Comparison of ENCODE assay signal across 8 cellular contexts in genomic region chr4:145732416-145732815, GRCh38. TPM values are rescaled to one million over a fixed set of nuclear protein-coding genes. Genes with fewer than 3 reads are reported as not detected.
DNase-seq lines count a peak whose midpoint lies in the region; ATAC-seq, FAIRE-seq and TF ChIP-seq lines count a peak whose summit lies in the region.

No MANE protein-coding gene starts in this region.

- ATAC-seq in CD4-positive, alpha-beta T cell (ENCODE audit: poor library complexity) = no peak
- no peak for ATAC-seq in GM18502 (IDR thresholded peaks at IDR 0.05; ENCODE audit: poor library complexity, unreplicated experiment)

- H3K36me3 Mint-ChIP-seq in CD4-positive, alpha-beta T cell (ENCODE audit: low read depth) = no peaks in the 10 kb centered on the region

- no peak for DNase-seq in CD4-positive, alpha-beta T cell
- DNase-seq in NCI-H510A (lab: John Stamatoyannopoulos, UW) (peak; percentile 0), endothelial cell of umbilical vein (ENCODE audit: low read depth, low spot score) (no peak), NCI-H2171 treated with DMSO at 0.1 percent for 48 hours (lab: John Stamatoyannopoulos, UW) (no peak), NCI-H1417 (lab: John Stamatoyannopoulos, UW) (no peak), SW 1271 (lab: John Stamatoyannopoulos, UW) (no peak)

- H2AFZ ChIP-seq in endothelial cell of umbilical vein (ENCODE audit: low read depth, low read length) = peak overlapping the region; percentile 86

- peaks cover 21% of the 10 kb centered on the region for H3K4me1 Mint-ChIP-seq in CD4-positive, alpha-beta T cell (ENCODE audit: low read depth)

- no peaks in the 10 kb centered on the region for H3K9me3 Mint-ChIP-seq in CD4-positive, alpha-beta T cell

- H3K9ac ChIP-seq in endothelial cell of umbilical vein (replicated peaks; ENCODE audit: extremely low read depth, insufficient read depth, low read length) = peak overlapping the region; percentile 91

- peak; percentile 42 for FAIRE-seq in endothelial cell of umbilical vein (lab: Jason Lieb, UNC)

- H3K4me3 Mint-ChIP-seq in CD4-positive, alpha-beta T cell = peak overlapping the region; percentile 89

- intact Hi-C loops in CD4-positive, alpha-beta T cell (cut with DNase I, micrococcal nuclease) = loop anchor here in 1 of 2 experiments (2.0 to 5.0 kb wide), 5 partner anchors 114 to 635 kb away; partner anchors contain the start of genes ABCE1, ANAPC10, MMAA and OTUD4
- intact Hi-C loops in endothelial cell of umbilical vein (cut with micrococcal nuclease) = loop anchor here (5.0 kb wide), 3 partner anchors 250 to 605 kb away; partner anchors contain the start of genes LSM6 and SMAD1

- H3K27ac ChIP-seq in CD4-positive, alpha-beta T cell (ENCODE audit: low read depth, low read length) = no peak overlapping the region
- H3K27ac ChIP-seq in endothelial cell of umbilical vein (ENCODE audit: insufficient read depth, low read depth, low read length) (peak overlapping the region; percentile 85), neutrophil (no peak overlapping the region)

- H3K79me2 ChIP-seq in endothelial cell of umbilical vein (ENCODE audit: control insufficient read depth, insufficient read depth, low read length) = no peaks in the 10 kb centered on the region

- POLR2A ChIA-PET in CD4-positive, alpha-beta T cell (lab: Charles Lee) = interaction anchor here (0.6 to 1.0 kb wide), 3 partner anchors 8 to 203 kb away, joined by 3 read pairs; partner anchors contain the start of gene MMAA
- POLR2A ChIA-PET in endothelial cell of umbilical vein (lab: Charles Lee) = interaction anchor here (0.6 to 1.5 kb wide), 2 partner anchors 110 to 1137 kb away, joined by 3 read pairs; no protein-coding TSS in a partner anchor

- no peaks in the 10 kb centered on the region for H3K27me3 Mint-ChIP-seq in CD4-positive, alpha-beta T cell

- CTCF ChIA-PET in CD4-positive, alpha-beta T cell (lab: Charles Lee) = interaction anchor here (1.3 kb wide), 1 partner anchor 113 kb away, joined by 3 read pairs; no protein-coding TSS in a partner anchor
- CTCF ChIA-PET in endothelial cell of umbilical vein (lab: Charles Lee) = interaction anchor here (0.6 to 1.0 kb wide), 6 partner anchors 9 to 578 kb away, joined by 3 to 4 read pairs (median 4); no protein-coding TSS in a partner anchor

- peak overlapping the region; percentile 73 for H3K4me2 ChIP-seq in endothelial cell of umbilical vein (ENCODE audit: insufficient read depth, low read length)

- H3K27ac Mint-ChIP-seq in CD4-positive, alpha-beta T cell = no peak overlapping the region

- dilution Hi-C loops in endothelial cell of umbilical vein (cut with MboI; ENCODE audit: extremely low pct_ligation_motif_present, low sequenced_read_pairs) = no loop called here

- TF ChIP-seq CTCF in CD4-positive, alpha-beta T cell (IDR thresholded peaks at IDR 0.05) = no peak
- no peak for TF ChIP-seq CTCF in endothelial cell of umbilical vein (IDR thresholded peaks at IDR 0.05; ENCODE audit: extremely low read depth in 1 of 2, insufficient read depth in 1 of 2, low read depth in 1 of 2, low read length in 2 of 2)
- no peak for TF ChIP-seq CTCF in neutrophil (IDR thresholded peaks at IDR 0.05)

- no peaks in the 10 kb centered on the region for H4K20me1 ChIP-seq in endothelial cell of umbilical vein (replicated peaks; ENCODE audit: control insufficient read depth, extremely low read depth, insufficient read depth, low read length)

- BruUV-seq in endothelial cell of umbilical vein (replicated peaks; lab: Mats Ljungman, UMichigan) = TSS peak; percentile 4

- H3K4me3 ChIP-seq in endothelial cell of umbilical vein (replicated peaks in 1 of 3; ENCODE audit: insufficient read depth in 1 of 3, low read depth in 1 of 3, low read length in 3 of 3) (peak overlapping the region in 2 of 3 experiments; percentile 24 to 51), neutrophil (ENCODE audit: low read depth in 1 of 2, low read length in 1 of 2) (peak overlapping the region; percentile 45 to 62)

- H3K9me3 ChIP-seq in CD4-positive, alpha-beta T cell (ENCODE audit: control insufficient read depth, low read length) = no peaks in the 10 kb centered on the region
- H3K9me3 ChIP-seq in endothelial cell of umbilical vein (replicated peaks; ENCODE audit: control insufficient read depth, insufficient read depth, low read length) (no peaks in the 10 kb centered on the region), neutrophil (no peaks in the 10 kb centered on the region)

- H3K27me3 ChIP-seq in CD4-positive, alpha-beta T cell (ENCODE audit: control insufficient read depth, insufficient read depth, low read length) = no peaks in the 10 kb centered on the region
- H3K27me3 ChIP-seq in endothelial cell of umbilical vein (ENCODE audit: control insufficient read depth in 2 of 2, insufficient read depth in 2 of 2, low read length in 2 of 2) (no peaks in the 10 kb centered on the region), neutrophil (peaks cover 34% of the 10 kb centered on the region)

- H3K36me3 ChIP-seq in endothelial cell of umbilical vein (ENCODE audit: control insufficient read depth in 2 of 2, extremely low read depth in 1 of 2, insufficient read depth in 2 of 2, low read length in 2 of 2) = no peaks in the 10 kb centered on the region
- no peaks in the 10 kb centered on the region for H3K36me3 ChIP-seq in neutrophil

- H3K9me1 ChIP-seq in endothelial cell of umbilical vein (replicated peaks; ENCODE audit: control insufficient read depth, extremely low read depth, insufficient read depth, low read length) = no peaks in the 10 kb centered on the region

- TF ChIP-seq POLR2A in endothelial cell of umbilical vein (IDR thresholded peaks at IDR 0.05; ENCODE audit: low read depth, low read length) = no peak

- H3K4me1 ChIP-seq in endothelial cell of umbilical vein (ENCODE audit: control insufficient read depth, extremely low read depth, insufficient read depth, low read length) (peaks cover 42% of the 10 kb centered on the region), neutrophil (ENCODE audit: control insufficient read depth in 1 of 2, insufficient read depth in 1 of 2, low read depth in 1 of 2, low read length in 1 of 2) (peaks cover 0 to 13% of the 10 kb centered on the region in 2 experiments)

TF ChIP-seq in endothelial cell of umbilical vein, 7 proteins besides CTCF, POLR2A, EP300 and RAD21:
- no peak for TF ChIP-seq MYC (IDR thresholded peaks at IDR 0.05; ENCODE audit: low read depth, low read length)
- no peak for TF ChIP-seq JUN (IDR thresholded peaks at IDR 0.05; ENCODE audit: borderline replicate concordance, insufficient read depth, insufficient read length, low read depth)
- TF ChIP-seq GATA2 (IDR thresholded peaks at IDR 0.05; ENCODE audit: insufficient read depth, insufficient read length, low read depth, low read length) = no peak

RNA-seq across cellular contexts. Expression of gene C4orf51, which starts 52.5 kb away (rescaled TPM):
- not detected for total RNA-seq in CD4-positive, alpha-beta T cell
- not detected in 2 replicates for total RNA-seq in endothelial cell of umbilical vein
- not detected in 2 replicates for polyA plus RNA-seq in endothelial cell of umbilical vein
- polyA plus RNA-seq in endothelial cell of umbilical vein (2011; cell fraction: cytosol; rRNA removed) = not detected in 2 replicates
- polyA plus RNA-seq in endothelial cell of umbilical vein (2011; cell fraction: nucleus; rRNA removed) = not detected in 2 replicates
- not detected in 2 replicates for polyA plus RNA-seq in endothelial cell of umbilical vein (2012)
- polyA minus RNA-seq in endothelial cell of umbilical vein = not detected in 2 replicates
- not detected for polyA minus RNA-seq in endothelial cell of umbilical vein (2011; cell fraction: cytosol; rRNA and poly(A)+ RNA removed)
- polyA minus RNA-seq in endothelial cell of umbilical vein (2011; cell fraction: nucleus; rRNA and poly(A)+ RNA removed) = not detected in 2 replicates
